In genomic region chr1:152479792-152480595, GRCh38 we compare ENCODE assay signal across 9 cellular contexts. TPM values are rescaled to one million over a fixed set of nuclear protein-coding genes. Genes with fewer than 3 reads are reported as not detected.
DNase-seq lines count a peak whose midpoint lies in the region; ATAC-seq, FAIRE-seq and TF ChIP-seq lines count a peak whose summit lies in the region.
"Had no signal": no experiment of that assay in that cellular context is flagged by ENCODE, and none has a peak within 500 bp of the region (broad histone marks: within the 10 kb centered on the region; RNA-seq: fewer than 3 reads in every experiment).

No MANE protein-coding gene starts in this region.

- 0% methylated on average over 6 of the region's 10 CpGs for WGBS in K562 (ENCODE audit: insufficient coverage, low coverage, missing lambda C conversion rate)

- H3K27ac Mint-ChIP-seq in CD8-positive, alpha-beta memory T cell: peak overlapping the region in 7 of 8 donors; percentile 8 to 82 (median 20)
- no peak overlapping the region for H3K27ac Mint-ChIP-seq in T-helper 2 cell treated with Interferon-gamma antibody and Interleukin-4, amounts not matched to agents 5 μg/mL and 100 μg/mL, for 36 hours
- peak overlapping the region in 1 of 10 donors; percentile 40 for H3K27ac Mint-ChIP-seq in naive thymus-derived CD8-positive, alpha-beta T cell
- H3K27ac Mint-ChIP-seq: IgD-negative memory B cell had no signal

- H3K27me3 Mint-ChIP-seq in CD8-positive, alpha-beta memory T cell: peaks cover 0 to under 1% of the 10 kb centered on the region in 2 donors
- peaks cover 5% of the 10 kb centered on the region for H3K27me3 Mint-ChIP-seq in T-helper 2 cell treated with Interferon-gamma antibody and Interleukin-4, amounts not matched to agents 5 μg/mL and 100 μg/mL, for 36 hours (ENCODE audit: low read depth)
- H3K27me3 Mint-ChIP-seq in naive thymus-derived CD8-positive, alpha-beta T cell: peaks cover 0 to 4% (median 0%) of the 10 kb centered on the region in 5 donors
- H3K27me3 Mint-ChIP-seq: IgD-negative memory B cell had no signal

- DNase-seq in CD8-positive, alpha-beta memory T cell: peak; percentile 7 to 74 (median 48)
- DNase-seq in T-helper 2 cell treated with Interferon-gamma antibody and Interleukin-4, amounts not matched to agents 5 μg/mL and 100 μg/mL, for 36 hours (ENCODE audit: low spot score): peak; percentile 21
- peak; percentile 53 to 68 (median 61) for DNase-seq in K562 (ENCODE audit: extremely low read depth in 1 of 4, low spot score in 3 of 4)
- DNase-seq in naive thymus-derived CD8-positive, alpha-beta T cell: peak in 9 of 10 donors; percentile 8 to 75 (median 28)

- CTCF ChIA-PET in CD8-positive, alpha-beta memory T cell (lab: Charles Lee): interaction anchor here (0.7 to 2.6 kb wide), 4 partner anchors 10 to 21 kb away, joined by 3 to 17 read pairs (median 4); no protein-coding TSS in a partner anchor
- CTCF ChIA-PET in K562 (lab: Yijun Ruan, JAX; ENCODE audit: low intra/inter-chr PET ratio): no interaction called here

- POLR2A ChIA-PET in CD8-positive, alpha-beta memory T cell (lab: Charles Lee): no interaction called here
- POLR2A ChIA-PET in K562 (lab: Yijun Ruan, JAX): interaction anchor here (0.6 kb wide), 1 partner anchor 18 kb away, joined by 5 read pairs; no protein-coding TSS in a partner anchor
- POLR2A ChIA-PET in naive thymus-derived CD8-positive, alpha-beta T cell (lab: Charles Lee): no interaction called here

- H3K4me1 ChIP-seq in CD8-positive, alpha-beta memory T cell (ENCODE audit: insufficient read depth, low read length): no peaks in the 10 kb centered on the region
- no peaks in the 10 kb centered on the region for H3K4me1 ChIP-seq in K562 (replicated peaks in 1 of 2; ENCODE audit: control insufficient read depth in 2 of 2, insufficient read depth in 2 of 2, low read length in 2 of 2)

- no peak overlapping the region for H3K27ac ChIP-seq in CD8-positive, alpha-beta memory T cell (ENCODE audit: low read depth, low read length)
- no peak overlapping the region for H3K27ac ChIP-seq in K562 (ENCODE audit: extremely low read depth, low read depth, low read length)

- no peaks in the 10 kb centered on the region for H3K9me1 ChIP-seq in K562 (ENCODE audit: control insufficient read depth, insufficient read depth, low read length)

- H2AFZ ChIP-seq in K562 (ENCODE audit: low read depth, low read length): no peak overlapping the region

- in situ Hi-C loops in K562 (cut with MboI): no loop called here

- H3K4me3 Mint-ChIP-seq in CD8-positive, alpha-beta memory T cell: peak overlapping the region in 4 of 7 donors; percentile 20 to 61 (median 42)
- H3K4me3 Mint-ChIP-seq in T-helper 2 cell treated with Interferon-gamma antibody and Interleukin-4, amounts not matched to agents 5 μg/mL and 100 μg/mL, for 36 hours: no peak overlapping the region
- H3K4me3 Mint-ChIP-seq in naive thymus-derived CD8-positive, alpha-beta T cell: peak overlapping the region in 1 of 10 donors; percentile 1

- TF ChIP-seq EP300 in K562 (IDR thresholded peaks at IDR 0.05; ENCODE audit: low read length): no peak

- peaks cover 3 to 30% (median 27%) of the 10 kb centered on the region in 5 donors for H3K9me3 Mint-ChIP-seq in CD8-positive, alpha-beta memory T cell
- peaks cover 39% of the 10 kb centered on the region for H3K9me3 Mint-ChIP-seq in T-helper 2 cell treated with Interferon-gamma antibody and Interleukin-4, amounts not matched to agents 5 μg/mL and 100 μg/mL, for 36 hours
- peaks cover 8 to 35% (median 27%) of the 10 kb centered on the region in 9 donors for H3K9me3 Mint-ChIP-seq in naive thymus-derived CD8-positive, alpha-beta T cell

- H3K36me3 Mint-ChIP-seq in CD8-positive, alpha-beta memory T cell: peaks cover 0 to 31% (median 2%) of the 10 kb centered on the region in 3 donors
- no peaks in the 10 kb centered on the region for H3K36me3 Mint-ChIP-seq in T-helper 2 cell treated with Interferon-gamma antibody and Interleukin-4, amounts not matched to agents 5 μg/mL and 100 μg/mL, for 36 hours (ENCODE audit: low read depth)
- peaks cover 0 to 27% (median 10%) of the 10 kb centered on the region in 3 donors for H3K36me3 Mint-ChIP-seq in naive thymus-derived CD8-positive, alpha-beta T cell
- H3K36me3 Mint-ChIP-seq: IgD-negative memory B cell had no signal

- no peak for TF ChIP-seq RAD21 in K562 (CRISPR knock-in tag; conservative IDR thresholded peaks at IDR 0.05 in 1 of 2, IDR thresholded peaks at IDR 0.05 in 1 of 2)

- no peak for TF ChIP-seq POLR2A in K562 (conservative IDR thresholded peaks at IDR 0.05)

- intact Hi-C loops in K562 (cut with micrococcal nuclease): no loop called here

- H3K4me1 Mint-ChIP-seq in CD8-positive, alpha-beta memory T cell: peaks cover 7 to 15% (median 10%) of the 10 kb centered on the region in 3 donors
- H3K4me1 Mint-ChIP-seq in T-helper 2 cell treated with Interferon-gamma antibody and Interleukin-4, amounts not matched to agents 5 μg/mL and 100 μg/mL, for 36 hours (ENCODE audit: low read depth): peaks cover 6% of the 10 kb centered on the region
- peaks cover 6 to 14% (median 7%) of the 10 kb centered on the region in 4 donors for H3K4me1 Mint-ChIP-seq in naive thymus-derived CD8-positive, alpha-beta T cell

- no peak overlapping the region for H3K4me3 ChIP-seq in CD8-positive, alpha-beta memory T cell (ENCODE audit: low read length)
- H3K4me3 ChIP-seq in K562: no peak overlapping the region

- H3K9me3 ChIP-seq in CD8-positive, alpha-beta memory T cell (ENCODE audit: low read length): no peaks in the 10 kb centered on the region
- H3K9me3 ChIP-seq in K562 (replicated peaks; ENCODE audit: control insufficient read depth, insufficient read depth, low read depth, low read length): no peaks in the 10 kb centered on the region

- FAIRE-seq in K562 (lab: Jason Lieb, UNC): no peak

- no peaks in the 10 kb centered on the region for H3K27me3 ChIP-seq in CD8-positive, alpha-beta memory T cell (ENCODE audit: insufficient read depth, low read length, poor library complexity, severe bottlenecking)
- no peaks in the 10 kb centered on the region for H3K27me3 ChIP-seq in K562 (ENCODE audit: control insufficient read depth in 2 of 2, insufficient read depth in 2 of 2, low read length in 2 of 2)

- no TSS peak for BruUV-seq in K562 (replicated peaks; lab: Mats Ljungman, UMichigan)

- H4K20me1 ChIP-seq in K562 (replicated peaks; ENCODE audit: control insufficient read depth, insufficient read depth, low read length): no peaks in the 10 kb centered on the region

- no peak overlapping the region for H3K9ac ChIP-seq in K562 (ENCODE audit: insufficient read depth in 1 of 2, low read depth in 2 of 2, low read length in 2 of 2)

- H3K4me2 ChIP-seq in K562 (ENCODE audit: insufficient read depth, low read length): no peak overlapping the region

- peak; percentile 52 to 57 (median 52) for TF ChIP-seq CTCF in K562 (IDR thresholded peaks at IDR 0.05 in 2 of 3, conservative IDR thresholded peaks at IDR 0.05 in 1 of 3; ENCODE audit: insufficient read depth in 2 of 3, low read depth in 1 of 3, low read length in 3 of 3)

- H3K36me3 ChIP-seq in CD8-positive, alpha-beta memory T cell (ENCODE audit: insufficient read depth, low read length): no peaks in the 10 kb centered on the region
- H3K36me3 ChIP-seq in K562 (ENCODE audit: control insufficient read depth, insufficient read depth, low read length): no peaks in the 10 kb centered on the region

- peak; percentile 46 for ATAC-seq in HG02798 (IDR thresholded peaks at IDR 0.05; ENCODE audit: poor library complexity, unreplicated experiment)
- ATAC-seq in K562: peak; percentile 92
- peak; percentile 37 to 38 for ATAC-seq in naive thymus-derived CD8-positive, alpha-beta T cell
- ATAC-seq in HG02973 (IDR thresholded peaks at IDR 0.05; ENCODE audit: unreplicated experiment): no peak
- no peak for ATAC-seq in HG02763 (IDR thresholded peaks at IDR 0.05; ENCODE audit: unreplicated experiment)
- ATAC-seq in GM21717 (IDR thresholded peaks at IDR 0.05; ENCODE audit: unreplicated experiment): no peak

- no peaks in the 10 kb centered on the region for H3K79me2 ChIP-seq in K562 (ENCODE audit: control insufficient read depth, insufficient read depth, low read length)

RNA-seq across cellular contexts. Expression of gene LCE5A, which starts 30.6 kb away (rescaled TPM):
- not detected for total RNA-seq in CD8-positive, alpha-beta memory T cell
- not detected for polyA plus RNA-seq in CD8-positive, alpha-beta memory T cell
- total RNA-seq in K562 (2011; cell fraction: chromatin; rRNA removed; ENCODE audit: low replicate concordance): not detected in 2 replicates
- not detected in 2 replicates for total RNA-seq in K562 (2011; cell fraction: nucleolus; rRNA removed)
- not detected in 2 replicates for total RNA-seq in K562 (2011; cell fraction: nucleoplasm; rRNA removed)
- total RNA-seq in K562 (2014; rRNA removed) (not detected in 2 replicates), K562 (2014; rRNA removed; fragmentation: Illumina TruSeq; extraction: Trizol) (not detected in 2 replicates), K562 (2015; rRNA removed; fragmentation: Illumina TruSeq; extraction: Trizol) (not detected in 2 replicates), K562 (2021) (not detected in 2 replicates)
- polyA plus RNA-seq in K562 (2011; rRNA removed) (not detected in 2 replicates), K562 (2014; fragmentation: Illumina TruSeq; extraction: Trizol) (not detected in 2 replicates), K562 (2014; fragmentation: Nextera tagmentation; extraction: Ambion mirVana) (not detected), K562 (2014; rRNA removed) (not detected in 2 replicates)
- not detected in 2 replicates for polyA plus RNA-seq in K562 (2011; cell fraction: cytosol; rRNA removed)
- polyA plus RNA-seq in K562 (2011; cell fraction: nucleus; rRNA removed): not detected in 2 replicates
- polyA plus RNA-seq in K562 (2012): not detected in 2 replicates
- not detected in 2 replicates for polyA minus RNA-seq in K562 (2011; rRNA and poly(A)+ RNA removed)
- polyA minus RNA-seq in K562 (2011; cell fraction: cytosol; rRNA and poly(A)+ RNA removed): not detected in 2 replicates
- polyA minus RNA-seq in K562 (2011; cell fraction: nucleus; rRNA and poly(A)+ RNA removed): not detected in 2 replicates
- total RNA-seq in naive thymus-derived CD8-positive, alpha-beta T cell: not detected
- not detected for polyA plus RNA-seq in naive thymus-derived CD8-positive, alpha-beta T cell
- polyA plus RNA-seq: IgD-negative memory B cell had no signal

RNA-seq across cellular contexts. Expression of gene CRCT1, which starts 34.3 kb away (rescaled TPM):
- not detected for total RNA-seq in CD8-positive, alpha-beta memory T cell
- polyA plus RNA-seq in CD8-positive, alpha-beta memory T cell: not detected
- not detected in 2 replicates for total RNA-seq in K562 (2011; cell fraction: chromatin; rRNA removed; ENCODE audit: low replicate concordance)
- total RNA-seq in K562 (2011; cell fraction: nucleolus; rRNA removed): not detected in 2 replicates
- not detected in 2 replicates for total RNA-seq in K562 (2011; cell fraction: nucleoplasm; rRNA removed)
- not detected in 2 replicates for total RNA-seq in K562 (2014; rRNA removed)
- not detected in 2 replicates for total RNA-seq in K562 (2014; rRNA removed; fragmentation: Illumina TruSeq; extraction: Trizol)
- not detected in 2 replicates for total RNA-seq in K562 (2015; rRNA removed; fragmentation: Illumina TruSeq; extraction: Trizol)
- not detected in 2 replicates for total RNA-seq in K562 (2021)
- polyA plus RNA-seq in K562 (2011; rRNA removed): not detected in 2 replicates
- not detected in 2 replicates for polyA plus RNA-seq in K562 (2011; cell fraction: cytosol; rRNA removed)
- not detected in 2 replicates for polyA plus RNA-seq in K562 (2011; cell fraction: nucleus; rRNA removed)
- not detected in 2 replicates for polyA plus RNA-seq in K562 (2012)
- not detected in 2 replicates for polyA plus RNA-seq in K562 (2014; fragmentation: Illumina TruSeq; extraction: Trizol)
- polyA plus RNA-seq in K562 (2014; fragmentation: Nextera tagmentation; extraction: Ambion mirVana): not detected
- polyA plus RNA-seq in K562 (2014; rRNA removed): not detected in 2 replicates
- polyA minus RNA-seq in K562 (2011; rRNA and poly(A)+ RNA removed): not detected in 2 replicates
- not detected in 2 replicates for polyA minus RNA-seq in K562 (2011; cell fraction: cytosol; rRNA and poly(A)+ RNA removed)
- polyA minus RNA-seq in K562 (2011; cell fraction: nucleus; rRNA and poly(A)+ RNA removed): not detected in 2 replicates
- not detected for total RNA-seq in naive thymus-derived CD8-positive, alpha-beta T cell
- not detected for polyA plus RNA-seq in naive thymus-derived CD8-positive, alpha-beta T cell
- polyA plus RNA-seq: IgD-negative memory B cell had no signal

Comparison
In these comparisons a context has a peak if more than half of its experiments do, and no peak if none do; other contexts are left out.
1. ATAC-seq: peak in HG02798 (single experiment), K562 (single experiment) and naive thymus-derived CD8-positive, alpha-beta T cell (2 of 2); none in HG02973 (single experiment), HG02763 (single experiment) and GM21717 (single experiment).
2. Peak in every context shown above with its lines, with median percentiles within 50 percentile points of each other: DNase-seq.